In the genomic region with DNA sequence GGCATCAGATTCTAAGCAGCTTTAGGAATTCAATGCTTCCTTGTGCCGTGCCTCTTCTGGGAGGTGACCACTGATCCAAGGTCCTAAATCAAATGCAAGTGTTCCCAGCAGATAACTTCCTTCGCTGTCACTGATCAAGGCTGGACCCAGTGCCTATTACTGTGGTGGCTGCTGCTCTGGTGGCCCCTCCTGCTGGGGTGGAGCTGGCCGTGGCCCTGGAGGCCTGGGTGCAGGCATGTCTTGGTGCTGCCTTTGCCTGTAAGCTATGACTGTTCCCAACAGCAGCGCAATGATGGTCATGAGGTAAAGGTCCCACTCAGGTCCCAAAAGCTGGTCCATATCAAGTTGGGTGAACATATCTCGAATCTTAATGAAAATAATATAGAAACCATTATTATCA, we compare ENCODE assay signal across 22 cellular contexts.
"Had no signal": no experiment of that assay in that cellular context is flagged by ENCODE, and none has a peak within 500 bp of the region (broad histone marks: within the 10 kb centered on the region; RNA-seq: fewer than 3 reads in every experiment).

No MANE protein-coding gene starts in this region.

- H3K4me1 Mint-ChIP-seq: neural crest cell had no signal

- H3K4me1 ChIP-seq: stomach had no signal

- H3K4me3 ChIP-seq: esophagus squamous epithelium, hepatocyte, ovary, stomach, thoracic aorta, transverse colon had no signal

- H3K27me3 ChIP-seq: esophagus squamous epithelium, hepatocyte, ovary, stomach, transverse colon had no signal

- ATAC-seq: effector memory CD8-positive, alpha-beta T cell; naive thymus-derived CD8-positive, alpha-beta T cell had no signal

- H3K9me3 Mint-ChIP-seq: dendritic cell treated with granulocyte-macrophage colony-stimulating factor and Interleukin-4, amounts not matched to agents 40 ng/mL and 50 ng/mL, for 4 days; effector memory CD8-positive, alpha-beta T cell; naive thymus-derived CD8-positive, alpha-beta T cell; neural crest cell had no signal

- H3K4me3 Mint-ChIP-seq: dendritic cell treated with granulocyte-macrophage colony-stimulating factor and Interleukin-4, amounts not matched to agents 40 ng/mL and 50 ng/mL, for 4 days; effector memory CD8-positive, alpha-beta T cell; naive thymus-derived CD8-positive, alpha-beta T cell; neural crest cell had no signal

- H3K27ac ChIP-seq: epithelial cell of prostate, esophagus squamous epithelium, hepatocyte, ovary, thoracic aorta, transverse colon had no signal

- H3K27me3 Mint-ChIP-seq: dendritic cell treated with granulocyte-macrophage colony-stimulating factor and Interleukin-4, amounts not matched to agents 40 ng/mL and 50 ng/mL, for 4 days; effector memory CD8-positive, alpha-beta T cell; naive thymus-derived CD8-positive, alpha-beta T cell; progenitor cell of endocrine pancreas had no signal

- H3K27ac Mint-ChIP-seq: dendritic cell treated with granulocyte-macrophage colony-stimulating factor and Interleukin-4, amounts not matched to agents 40 ng/mL and 50 ng/mL, for 4 days; progenitor cell of endocrine pancreas had no signal

- H3K36me3 ChIP-seq: ovary had no signal

- H3K9me3 ChIP-seq: esophagus squamous epithelium, ovary, stomach, thoracic aorta, transverse colon had no signal

- DNase-seq: effector memory CD8-positive, alpha-beta T cell; esophagus squamous epithelium; foreskin fibroblast; kidney; left cardiac atrium; left ventricle myocardium superior; naive thymus-derived CD8-positive, alpha-beta T cell; nucleus accumbens; ovary; right cardiac atrium; small intestine; stimulated activated CD4-positive, alpha-beta T cell treated with anti-CD3 and anti-CD28 coated beads, Interleukin-12 subunit alpha, Interleukin-12 subunit beta, amount 100 ng/mL, for 4 hours; stimulated activated naive CD4-positive, alpha-beta T cell; stomach; substantia nigra; transverse colon had no signal
